ENCODE assay signal across 9 cellular contexts in genomic region chr17:9529033-9529748, GRCh38. TPM values are rescaled to one million over a fixed set of nuclear protein-coding genes. Genes with fewer than 3 reads are reported as not detected.
DNase-seq lines count a peak whose midpoint lies in the region; ATAC-seq and TF ChIP-seq lines count a peak whose summit lies in the region.
"Had no signal": no experiment of that assay in that cellular context is flagged by ENCODE, and none has a peak within 500 bp of the region (broad histone marks: within the 10 kb centered on the region; RNA-seq: fewer than 3 reads in every experiment).

No MANE protein-coding gene starts in this region.

- H3F3A ChIP-seq in DOHH2 (ENCODE audit: control insufficient read depth, insufficient read depth) = no peaks in the 10 kb centered on the region

- TF ChIP-seq CTCF in DOHH2 (IDR thresholded peaks at IDR 0.05; ENCODE audit: low read depth, low read length, poor library complexity, severe bottlenecking) (peak; percentile 40), astrocyte of the spinal cord (IDR thresholded peaks at IDR 0.05; ENCODE audit: low read depth, low read length) (peak; percentile 71)

- H3K4me1 ChIP-seq in DOHH2 (ENCODE audit: control insufficient read depth, low read length) = no peaks in the 10 kb centered on the region

- H3K4me2 ChIP-seq in DOHH2 (ENCODE audit: low read length) = no peak overlapping the region

- no peaks in the 10 kb centered on the region for H3K27me3 ChIP-seq in DOHH2 (ENCODE audit: control insufficient read depth, low read length)

- H3K79me2 ChIP-seq in DOHH2 (ENCODE audit: control insufficient read depth, low read length) = no peaks in the 10 kb centered on the region

- DNase-seq in astrocyte of the spinal cord (ENCODE audit: low read depth, low spot score) (peak; percentile 41), myocyte (ENCODE audit: low read depth) (peak; percentile 30), midbrain (lab: John Stamatoyannopoulos, UW) (no peak), GM19240 (ENCODE audit: insufficient read length, low spot score) (no peak)
- no peak for DNase-seq in activated effector memory CD4-positive, alpha-beta T cell treated with anti-CD3 and anti-CD28 coated beads, Interleukin-2, amount 50 U/mL, for 16 hours

- H3K9me3 ChIP-seq in DOHH2 (ENCODE audit: control insufficient read depth, insufficient read depth, low read length) = no peaks in the 10 kb centered on the region

- no peaks in the 10 kb centered on the region for H4K20me1 ChIP-seq in DOHH2 (ENCODE audit: control insufficient read depth, insufficient read depth, low read depth, low read length)

- H3K9me2 ChIP-seq in DOHH2 (replicated peaks; ENCODE audit: control insufficient read depth, low read length) = no peaks in the 10 kb centered on the region

- H3K36me3 ChIP-seq in DOHH2 (ENCODE audit: control insufficient read depth, low read length) = no peaks in the 10 kb centered on the region

- no peak overlapping the region for H3K27ac ChIP-seq in DOHH2 (ENCODE audit: low read depth, low read length)

- in situ Hi-C loops in astrocyte of the spinal cord (cut with HindIII; ENCODE audit: low sequenced_read_pairs) = no loop called here

- no peak overlapping the region for H3K4me3 ChIP-seq in DOHH2 (ENCODE audit: low read length)
- no peak overlapping the region for H3K4me3 ChIP-seq in astrocyte of the spinal cord (ENCODE audit: low read depth, low read length)

- ATAC-seq in HG03280 (IDR thresholded peaks at IDR 0.05; ENCODE audit: unreplicated experiment) (peak; percentile 55), HG03565 (IDR thresholded peaks at IDR 0.05; ENCODE audit: unreplicated experiment) (no peak)

RNA-seq across cellular contexts. Expression of gene STX8, which starts 46.4 kb away (rescaled TPM):
- 44.6 and 55.9 TPM in 2 replicates for total RNA-seq in myocyte
- 68.6 TPM for polyA plus RNA-seq in myocyte (2012)

RNA-seq across cellular contexts. Expression of gene CFAP52, which starts 47.3 kb away (rescaled TPM):
- not detected in 2 replicates for total RNA-seq in myocyte
- 0.15 TPM for polyA plus RNA-seq in myocyte (2012)
- total RNA-seq: mononuclear cell had no signal

Comparison
In these comparisons a context has a peak if more than half of its experiments do, and no peak if none do; other contexts are left out.
1. DNase-seq: peak in astrocyte of the spinal cord (single experiment) and myocyte (single experiment); none in midbrain (single experiment), GM19240 (single experiment) and activated effector memory CD4-positive, alpha-beta T cell treated with anti-CD3 and anti-CD28 coated beads, Interleukin-2, amount 50 U/mL, for 16 hours (single experiment).